Comparison of ENCODE assay signal across 2 cellular contexts in the genomic region with DNA sequence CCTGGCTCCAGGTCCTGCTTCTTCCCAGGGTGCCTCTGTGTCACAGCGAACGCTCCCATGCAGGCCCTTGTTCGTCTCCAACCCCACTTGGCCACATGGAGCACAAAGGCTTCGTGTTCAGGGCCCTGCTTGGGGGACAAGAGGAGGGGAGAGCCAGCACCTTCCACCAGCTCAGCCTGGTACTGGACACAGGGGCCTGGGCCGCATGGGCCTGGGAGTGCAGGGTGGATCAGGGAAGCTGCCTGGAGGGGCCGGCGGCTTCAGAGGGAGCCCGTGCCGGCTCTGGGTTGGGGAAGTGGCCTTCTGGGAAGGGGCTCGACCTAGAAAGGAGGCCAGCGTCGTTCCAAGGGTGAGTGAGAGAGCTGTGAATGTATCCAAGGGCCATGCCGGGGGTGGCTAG.
TF ChIP-seq lines count a peak whose summit lies in the region.

No MANE protein-coding gene starts in this region.

TF ChIP-seq in H1, 55 proteins besides CTCF, POLR2A, EP300 and RAD21:
- no peak for TF ChIP-seq EZH2 (IDR thresholded peaks at IDR 0.05; ENCODE audit: low read depth, low read length, severe bottlenecking)
- TF ChIP-seq ZNF274 (IDR thresholded peaks at IDR 0.05; ENCODE audit: borderline replicate concordance, extremely low read depth, low read length): no peak
- no peak for TF ChIP-seq SRF (IDR thresholded peaks at IDR 0.05; ENCODE audit: low read depth, low read length)
- TF ChIP-seq JUN (IDR thresholded peaks at IDR 0.05; ENCODE audit: low read depth, low read length): no peak
- TF ChIP-seq KDM4A (IDR thresholded peaks at IDR 0.05; ENCODE audit: low read depth, low read length, severe bottlenecking): no peak
TF ChIP-seq in H1: peak in this region for 0.

TF ChIP-seq in HEK293T, 16 proteins besides CTCF, POLR2A, EP300 and RAD21:
- TF ChIP-seq SP1 (IDR thresholded peaks at IDR 0.05) (no peak), ELF4 (IDR thresholded peaks at IDR 0.05) (no peak), FOXA1 (IDR thresholded peaks at IDR 0.05) (no peak)
